ENCODE assay signal across 8 cellular contexts in the genomic region with DNA sequence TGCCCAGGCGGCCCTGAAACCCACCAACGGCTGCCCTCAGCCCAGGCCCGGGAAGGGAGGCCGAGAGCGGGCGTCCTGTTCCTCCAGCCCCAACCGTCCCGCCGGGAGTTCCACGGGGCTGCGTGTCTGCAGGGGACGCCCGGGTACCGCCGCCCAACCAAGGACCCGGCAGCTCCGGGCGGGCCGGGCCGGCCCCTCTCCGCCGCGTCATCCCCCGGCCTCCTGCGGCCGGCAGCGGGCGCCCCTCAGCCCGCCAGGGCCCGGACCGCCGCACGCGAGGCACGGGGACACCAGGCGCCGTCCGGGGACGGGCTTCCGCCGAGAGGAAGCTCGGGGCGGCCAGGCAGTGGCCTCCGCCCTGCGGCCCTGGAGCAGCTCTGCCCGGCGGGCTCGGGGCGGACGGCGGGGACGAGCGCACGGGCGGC. TPM values are rescaled to one million over a fixed set of nuclear protein-coding genes. Genes with fewer than 3 reads are reported as not detected.
DNase-seq lines count a peak whose midpoint lies in the region; ATAC-seq and TF ChIP-seq lines count a peak whose summit lies in the region.

No MANE protein-coding gene starts in this region.

- H3K27me3 ChIP-seq in HCT116 (ENCODE audit: insufficient read depth, low read length) (no peaks in the 10 kb centered on the region), colonic mucosa (no peaks in the 10 kb centered on the region), lung (ENCODE audit: control insufficient read depth, insufficient read depth) (no peaks in the 10 kb centered on the region)

- peak; percentile 36 for DNase-seq in activated CD4-positive, alpha-beta T cell treated with anti-CD3 and anti-CD28 coated beads, Interleukin-2, amount 10 ng/mL, durations not matched to agents 7 days and 5 days
- no peak for DNase-seq in activated CD4-positive, alpha-beta T cell treated with anti-CD3 and anti-CD28 coated beads, Interleukin-2, amount 50 U/mL, for 1 hour
- DNase-seq in HCT116 (ENCODE audit: low read depth, low spot score) (no peak), NOMO-1 treated with dmso at 0.1 percent for 144 hours (lab: John Stamatoyannopoulos, UW; ENCODE audit: unreplicated experiment) (peak; percentile 62), colonic mucosa (peak; percentile 48), lung (ENCODE audit: low spot score) (no peak), type B pancreatic cell (ENCODE audit: extremely low spot score, unreplicated experiment) (no peak), NCI-H2171 treated with DMSO at 0.1 percent for 48 hours (lab: John Stamatoyannopoulos, UW) (no peak)

- POLR2A ChIA-PET in activated CD4-positive, alpha-beta T cell treated with anti-CD3 and anti-CD28 coated beads, Interleukin-2, amount 10 ng/mL, durations not matched to agents 7 days and 5 days (lab: Charles Lee): no interaction called here
- POLR2A ChIA-PET in HCT116 (lab: Charles Lee): no interaction called here

- H3K4me3 Mint-ChIP-seq in activated CD4-positive, alpha-beta T cell treated with anti-CD3 and anti-CD28 coated beads, Interleukin-2, amount 10 ng/mL, durations not matched to agents 7 days and 5 days: peak overlapping the region; percentile 77
- peak overlapping the region; percentile 82 for H3K4me3 Mint-ChIP-seq in type B pancreatic cell

- no peaks in the 10 kb centered on the region for H3K27me3 Mint-ChIP-seq in activated CD4-positive, alpha-beta T cell treated with anti-CD3 and anti-CD28 coated beads, Interleukin-2, amount 10 ng/mL, durations not matched to agents 7 days and 5 days
- H3K27me3 Mint-ChIP-seq in type B pancreatic cell: no peaks in the 10 kb centered on the region

- H3K27ac ChIP-seq in HCT116 (ENCODE audit: low read depth, low read length): peak overlapping the region; percentile 97
- H3K27ac ChIP-seq in colonic mucosa: peak overlapping the region; percentile 87
- H3K27ac ChIP-seq in lung (ENCODE audit: low read depth in 1 of 2, low read length in 1 of 2): peak overlapping the region; percentile 84 to 97

- no peaks in the 10 kb centered on the region for H3K9me2 ChIP-seq in HCT116 (ENCODE audit: insufficient read depth)

- TF ChIP-seq RAD21 in HCT116 (IDR thresholded peaks at IDR 0.05; ENCODE audit: low read depth): no peak

- 0% methylated on average over 24 to 55 of the region's 55 CpGs for WGBS in lung, 2 donors

- no peaks in the 10 kb centered on the region for H3K9me3 Mint-ChIP-seq in activated CD4-positive, alpha-beta T cell treated with anti-CD3 and anti-CD28 coated beads, Interleukin-2, amount 10 ng/mL, durations not matched to agents 7 days and 5 days
- H3K9me3 Mint-ChIP-seq in type B pancreatic cell: no peaks in the 10 kb centered on the region

- H3K27ac Mint-ChIP-seq in activated CD4-positive, alpha-beta T cell treated with anti-CD3 and anti-CD28 coated beads, Interleukin-2, amount 10 ng/mL, durations not matched to agents 7 days and 5 days: peak overlapping the region; percentile 84
- H3K27ac Mint-ChIP-seq in type B pancreatic cell: no peak overlapping the region

- TF ChIP-seq POLR2A in HCT116 (IDR thresholded peaks at IDR 0.05; ENCODE audit: borderline replicate concordance, extremely low read depth, insufficient read depth, insufficient read length): no peak

- H3K4me1 ChIP-seq in HCT116 (ENCODE audit: control insufficient read depth in 1 of 2, insufficient read depth in 2 of 2, low read length in 2 of 2) (peaks cover 19 to 38% of the 10 kb centered on the region in 2 experiments), colonic mucosa (peaks cover 10% of the 10 kb centered on the region), lung (ENCODE audit: control insufficient read depth in 2 of 2, insufficient read depth in 2 of 2, low read length in 2 of 2) (peaks cover 0 to 22% of the 10 kb centered on the region in 2 donors)

- H3K36me3 ChIP-seq in HCT116 (ENCODE audit: control insufficient read depth in 1 of 2, insufficient read depth in 2 of 2, low read length in 2 of 2) (peaks cover 12 to 15% of the 10 kb centered on the region in 2 experiments; a peak in 3 of 4 replicates), colonic mucosa (peaks cover 26% of the 10 kb centered on the region), lung (ENCODE audit: control insufficient read depth in 2 of 2, insufficient read depth in 2 of 2, low read length in 2 of 2) (peaks cover 6 to 39% of the 10 kb centered on the region in 2 donors)

- H3K4me3 ChIP-seq in HCT116 (replicated peaks in 1 of 2; ENCODE audit: low read depth in 1 of 2, low read length in 2 of 2) (peak overlapping the region; percentile 78 to 88), colonic mucosa (peak overlapping the region; percentile 99), lung (peak overlapping the region; percentile 86)

- H3K9ac ChIP-seq in HCT116 (ENCODE audit: low read length) (peak overlapping the region; percentile 86), colonic mucosa (ENCODE audit: low read depth in 2 of 2, low read length in 2 of 2) (peak overlapping the region; percentile 84 to 93)

- BruUV-seq in HCT116 (replicated peaks; lab: Mats Ljungman, UMichigan): no TSS peak

- peaks cover 20% of the 10 kb centered on the region for H3K79me2 ChIP-seq in HCT116 (ENCODE audit: insufficient read depth, low read length)

- peak overlapping the region; percentile 89 for H3K4me2 ChIP-seq in HCT116 (ENCODE audit: low read length)

- peaks cover 11% of the 10 kb centered on the region for H3K4me1 Mint-ChIP-seq in activated CD4-positive, alpha-beta T cell treated with anti-CD3 and anti-CD28 coated beads, Interleukin-2, amount 10 ng/mL, durations not matched to agents 7 days and 5 days
- peaks cover 4% of the 10 kb centered on the region for H3K4me1 Mint-ChIP-seq in type B pancreatic cell (ENCODE audit: unreplicated experiment)

- H3K9me3 ChIP-seq in HCT116 (ENCODE audit: control insufficient read depth in 1 of 2, insufficient read depth in 1 of 2, low read depth in 1 of 2, low read length in 2 of 2) (no peaks in the 10 kb centered on the region), colonic mucosa (no peaks in the 10 kb centered on the region), lung (ENCODE audit: control insufficient read depth in 2 of 2, insufficient read depth in 1 of 2, low read length in 1 of 2) (peaks cover 0 to 2% of the 10 kb centered on the region in 2 donors)

- CTCF ChIA-PET in activated CD4-positive, alpha-beta T cell treated with anti-CD3 and anti-CD28 coated beads, Interleukin-2, amount 10 ng/mL, durations not matched to agents 7 days and 5 days (lab: Charles Lee): interaction anchor here (0.6 to 2.7 kb wide), 20 partner anchors 18 to 194 kb away, joined by 3 to 9 read pairs (median 3); a partner anchor contains a TSS
- CTCF ChIA-PET in HCT116 (lab: Charles Lee): interaction anchor here (1.6 kb wide), 1 partner anchor 85 kb away, joined by 5 read pairs; a partner anchor contains a TSS

- peak; percentile 53 for ATAC-seq in HCT116
- ATAC-seq in lung (ENCODE audit: insufficient read depth, low FRiP score): peak; percentile 8

- H2AFZ ChIP-seq in HCT116 (ENCODE audit: low read depth, low read length, poor library complexity, severe bottlenecking): no peak overlapping the region

- H4K20me1 ChIP-seq in HCT116 (ENCODE audit: insufficient read depth): no peaks in the 10 kb centered on the region

- H3K36me3 Mint-ChIP-seq in activated CD4-positive, alpha-beta T cell treated with anti-CD3 and anti-CD28 coated beads, Interleukin-2, amount 10 ng/mL, durations not matched to agents 7 days and 5 days (ENCODE audit: low read depth): peaks cover 6% of the 10 kb centered on the region
- H3K36me3 Mint-ChIP-seq in type B pancreatic cell: peaks cover 3% of the 10 kb centered on the region

- intact Hi-C loops in HCT116 (cut with micrococcal nuclease): loop anchor here (5.0 to 10.0 kb wide), 2 partner anchors 99 to 157 kb away; a partner anchor contains a TSS
- intact Hi-C loops in colonic mucosa (cut with DNase I): loop anchor here (2.0 kb wide), 1 partner anchor 85 kb away; a partner anchor contains a TSS

- RAD21 ChIA-PET in HCT116 (lab: Charles Lee; ENCODE audit: low non-redundant PET in 1 of 2, low total read pairs in 2 of 2, uncharacterized antibody in 2 of 2, unreplicated experiment in 2 of 2): no interaction called here

- TF ChIP-seq CTCF in HCT116 (IDR thresholded peaks at IDR 0.05 in 2 of 3, conservative IDR thresholded peaks at IDR 0.05 in 1 of 3; ENCODE audit: borderline replicate concordance in 1 of 3, insufficient read depth in 1 of 3, low read depth in 2 of 3, low read length in 2 of 3) (no peak), colonic mucosa (IDR thresholded peaks at IDR 0.05) (no peak), lung (IDR thresholded peaks at IDR 0.05; ENCODE audit: control extremely low read depth, extremely low read depth) (no peak), type B pancreatic cell (conservative IDR thresholded peaks at IDR 0.05) (no peak)

RNA-seq across cellular contexts. Expression of a gene that starts 0.4 kb away (rescaled TPM):
- total RNA-seq in activated CD4-positive, alpha-beta T cell treated with anti-CD3 and anti-CD28 coated beads, Interleukin-2, amount 10 ng/mL, durations not matched to agents 7 days and 5 days: 100 to 1,000 TPM; 116 to 123 TPM
- total RNA-seq in HCT116 (2021; ENCODE audit: unreplicated experiment): 88.0 TPM
- polyA plus RNA-seq in HCT116 (2012): 78.5 and 93.5 TPM in 2 replicates
- 100 to 1,000 TPM; 162 to 174 TPM for total RNA-seq in colonic mucosa
- 100 to 1,000 TPM in 1 of 2 donors, 10 to 100 TPM in 1; 56.6 to 118 TPM for total RNA-seq in lung
- polyA plus RNA-seq in lung: 100 to 1,000 TPM in 1 of 2 donors, 10 to 100 TPM in 1; 89.1 to 109 TPM
- total RNA-seq in type B pancreatic cell (ENCODE audit: low replicate concordance): 82.8 and 110 TPM in 2 replicates

RNA-seq across cellular contexts. Expression of a gene that starts 0.9 kb away (rescaled TPM):
- total RNA-seq in activated CD4-positive, alpha-beta T cell treated with anti-CD3 and anti-CD28 coated beads, Interleukin-2, amount 10 ng/mL, durations not matched to agents 7 days and 5 days: 1 to 10 TPM in 1 of 2 experiments, under 1 TPM in 1; 0.85 to 1.8 TPM
- total RNA-seq in HCT116 (2021; ENCODE audit: unreplicated experiment) (2.1 TPM), colonic mucosa (10 to 100 TPM in 1 of 2 donors, 1 to 10 TPM in 1; 5.3 to 11.9 TPM), lung (1 to 10 TPM in 1 of 2 donors, not detected in 1; 2.1 TPM), type B pancreatic cell (ENCODE audit: low replicate concordance) (2.8 and 4.1 TPM in 2 replicates)
- polyA plus RNA-seq in HCT116 (2012): 0.42 and 0.69 TPM in 2 replicates
- polyA plus RNA-seq in lung: 1 to 10 TPM in 1 of 2 donors, under 1 TPM in 1; 0.90 to 1.4 TPM

RNA-seq across cellular contexts. Expression of a gene that starts 8.0 kb away (rescaled TPM):
- total RNA-seq in activated CD4-positive, alpha-beta T cell treated with anti-CD3 and anti-CD28 coated beads, Interleukin-2, amount 10 ng/mL, durations not matched to agents 7 days and 5 days: 1 to 10 TPM; 3.1 to 3.5 TPM
- total RNA-seq in HCT116 (2021; ENCODE audit: unreplicated experiment) (4.2 TPM), colonic mucosa (1 to 10 TPM; 6.5 to 8.6 TPM), lung (1 to 10 TPM; 4.1 to 6.3 TPM), type B pancreatic cell (ENCODE audit: low replicate concordance) (7.9 and 8.3 TPM in 2 replicates)
- polyA plus RNA-seq in HCT116 (2012): 1.4 and 2.0 TPM in 2 replicates
- 1 to 10 TPM in 1 of 2 donors, under 1 TPM in 1; 0.35 to 2.4 TPM for polyA plus RNA-seq in lung

RNA-seq across cellular contexts. Expression of a gene that starts 33.2 kb away (rescaled TPM):
- total RNA-seq in activated CD4-positive, alpha-beta T cell treated with anti-CD3 and anti-CD28 coated beads, Interleukin-2, amount 10 ng/mL, durations not matched to agents 7 days and 5 days: 10 to 100 TPM; 22.1 to 24.0 TPM
- 3.1 TPM for total RNA-seq in HCT116 (2021; ENCODE audit: unreplicated experiment)
- polyA plus RNA-seq in HCT116 (2012): 0.61 and 1.3 TPM in 2 replicates
- 10 to 100 TPM; 15.9 to 26.1 TPM for total RNA-seq in colonic mucosa
- 100 to 1,000 TPM in 1 of 2 donors, 10 to 100 TPM in 1; 29.5 to 159 TPM for total RNA-seq in lung
- polyA plus RNA-seq in lung: 100 to 1,000 TPM in 1 of 2 donors, 10 to 100 TPM in 1; 19.4 to 158 TPM
- total RNA-seq in type B pancreatic cell (ENCODE audit: low replicate concordance): 1.4 and 1.7 TPM in 2 replicates

RNA-seq across cellular contexts. Expression of a gene that starts 38.7 kb away (rescaled TPM):
- total RNA-seq in activated CD4-positive, alpha-beta T cell treated with anti-CD3 and anti-CD28 coated beads, Interleukin-2, amount 10 ng/mL, durations not matched to agents 7 days and 5 days: under 1 TPM; 0.48 to 0.67 TPM
- total RNA-seq in HCT116 (2021; ENCODE audit: unreplicated experiment) (0.44 TPM), colonic mucosa (not detected), lung (1 to 10 TPM in 1 of 2 donors, under 1 TPM in 1; 0.28 to 2.5 TPM), type B pancreatic cell (ENCODE audit: low replicate concordance) (not detected in 2 replicates)
- polyA plus RNA-seq in HCT116 (2012): 0.25 and 0.41 TPM in 2 replicates
- polyA plus RNA-seq in lung: 1 to 10 TPM in 1 of 2 donors, under 1 TPM in 1; 0.15 to 2.7 TPM

Comparison
In these comparisons a context has a peak if more than half of its experiments do, and no peak if none do; other contexts are left out.
1. DNase-seq: peak in activated CD4-positive, alpha-beta T cell treated with anti-CD3 and anti-CD28 coated beads, Interleukin-2, amount 10 ng/mL, durations not matched to agents 7 days and 5 days (single experiment), NOMO-1 treated with dmso at 0.1 percent for 144 hours (single experiment) and colonic mucosa (single experiment); none in activated CD4-positive, alpha-beta T cell treated with anti-CD3 and anti-CD28 coated beads, Interleukin-2, amount 50 U/mL, for 1 hour (single experiment), HCT116 (single experiment), lung (single experiment), type B pancreatic cell (single experiment) and NCI-H2171 treated with DMSO at 0.1 percent for 48 hours (single experiment).
2. Peak in every context shown above with its lines, with median percentiles within 50 percentile points of each other: H3K27ac ChIP-seq and H3K4me3 ChIP-seq.